In genomic region chr3:134308350-134308891, GRCh38 we compare ENCODE assay signal across 8 cellular contexts. TPM values are rescaled to one million over a fixed set of nuclear protein-coding genes. Genes with fewer than 3 reads are reported as not detected.
A peak's percentile ranks its signal among the peaks of the same experiment; 100 is the strongest.
DNase-seq lines count a peak whose midpoint lies in the region; ATAC-seq, FAIRE-seq and TF ChIP-seq lines count a peak whose summit lies in the region.

No MANE protein-coding gene starts in this region.

- no peak for TF ChIP-seq POLR2A in endothelial cell of umbilical vein (IDR thresholded peaks at IDR 0.05; ENCODE audit: low read depth, low read length)

- peak; percentile 80 for DNase-seq in NOMO-1 treated with DMSO at 0.1 percent for 48 hours (lab: John Stamatoyannopoulos, UW; ENCODE audit: unreplicated experiment)
- DNase-seq in activated CD8-positive, alpha-beta memory T cell treated with anti-CD3 and anti-CD28 coated beads, Interleukin-2, amount 50 U/mL, for 1 hour (ENCODE audit: extremely low read depth) = peak; percentile 19
- DNase-seq in endothelial cell of umbilical vein (ENCODE audit: low read depth, low spot score) = peak; percentile 84
- DNase-seq in stimulated activated CD8-positive, alpha-beta memory T cell treated with anti-CD3 and anti-CD28 coated beads, Interleukin-4, amount 100 ng/mL, for 1 hour (ENCODE audit: low read depth in 2 of 2, low spot score in 1 of 2) = peak; percentile 36 to 50

- H3K79me2 ChIP-seq in endothelial cell of umbilical vein (ENCODE audit: control insufficient read depth, insufficient read depth, low read length) = no peaks in the 10 kb centered on the region

- H3K27ac ChIP-seq in endothelial cell of umbilical vein (ENCODE audit: insufficient read depth, low read depth, low read length) (no peak overlapping the region), mucosa of rectum (ENCODE audit: low read depth in 2 of 2, low read length in 2 of 2) (peak overlapping the region; percentile 38 to 54)

- intact Hi-C loops in endothelial cell of umbilical vein (cut with micrococcal nuclease) = loop anchor here (1.0 kb wide), 6 partner anchors 70 to 184 kb away; no protein-coding TSS in a partner anchor

- BruUV-seq in endothelial cell of umbilical vein (replicated peaks; lab: Mats Ljungman, UMichigan) = no TSS peak

- TF ChIP-seq CTCF in GM12873 (IDR thresholded peaks at IDR 0.05; ENCODE audit: insufficient read depth, low read depth, low read length, missing control alignments) (peak; percentile 100), endothelial cell of umbilical vein (IDR thresholded peaks at IDR 0.05; ENCODE audit: extremely low read depth in 1 of 2, insufficient read depth in 1 of 2, low read depth in 1 of 2, low read length in 2 of 2) (peak; percentile 95 to 97)

- FAIRE-seq in endothelial cell of umbilical vein (lab: Jason Lieb, UNC) = peak; percentile 93

- H2AFZ ChIP-seq in endothelial cell of umbilical vein (ENCODE audit: low read depth, low read length) = peak overlapping the region; percentile 89

- POLR2A ChIA-PET in endothelial cell of umbilical vein (lab: Charles Lee) = interaction anchor here (1.5 kb wide), 1 partner anchor 66 kb away, joined by 4 read pairs; the partner anchor contains the start of gene AMOTL2

- H3K27me3 ChIP-seq in endothelial cell of umbilical vein (ENCODE audit: control insufficient read depth in 2 of 2, insufficient read depth in 2 of 2, low read length in 2 of 2) (peaks cover 0 to 6% of the 10 kb centered on the region in 2 experiments), mucosa of rectum (ENCODE audit: control insufficient read depth in 2 of 2, insufficient read depth in 2 of 2, low read length in 2 of 2) (peaks cover 0 to 2% of the 10 kb centered on the region in 2 donors)

- H3K4me2 ChIP-seq in endothelial cell of umbilical vein (ENCODE audit: insufficient read depth, low read length) = peak overlapping the region; percentile 4

- H3K4me1 ChIP-seq in endothelial cell of umbilical vein (ENCODE audit: control insufficient read depth, extremely low read depth, insufficient read depth, low read length) (peaks cover 3% of the 10 kb centered on the region), mucosa of rectum (ENCODE audit: control insufficient read depth in 2 of 2, insufficient read depth in 2 of 2, low read length in 2 of 2) (peaks cover 11 to 22% of the 10 kb centered on the region in 2 donors)

- H3K36me3 ChIP-seq in endothelial cell of umbilical vein (ENCODE audit: control insufficient read depth in 2 of 2, extremely low read depth in 1 of 2, insufficient read depth in 2 of 2, low read length in 2 of 2) = no peaks in the 10 kb centered on the region
- H3K36me3 ChIP-seq in mucosa of rectum (ENCODE audit: control insufficient read depth in 2 of 2, insufficient read depth in 2 of 2, low read length in 2 of 2) = no peaks in the 10 kb centered on the region

- CTCF ChIA-PET in endothelial cell of umbilical vein (lab: Charles Lee) = interaction anchor here (0.7 to 13.9 kb wide), 23 partner anchors 11 to 292 kb away, joined by 3 to 296 read pairs (median 4); partner anchors contain the start of genes AMOTL2, ANAPC13 and CEP63

- dilution Hi-C loops in endothelial cell of umbilical vein (cut with MboI; ENCODE audit: extremely low pct_ligation_motif_present, low sequenced_read_pairs) = no loop called here

- H4K20me1 ChIP-seq in endothelial cell of umbilical vein (replicated peaks; ENCODE audit: control insufficient read depth, extremely low read depth, insufficient read depth, low read length) = no peaks in the 10 kb centered on the region

- H3K4me3 ChIP-seq in endothelial cell of umbilical vein (replicated peaks in 1 of 3; ENCODE audit: insufficient read depth in 1 of 3, low read depth in 1 of 3, low read length in 3 of 3) = no peak overlapping the region
- H3K4me3 ChIP-seq in mucosa of rectum (ENCODE audit: low read length in 2 of 2) = peak overlapping the region in 1 of 2 donors; percentile 56

- ATAC-seq in HG03520 (IDR thresholded peaks at IDR 0.05; ENCODE audit: unreplicated experiment) = peak; percentile 58
- no peak for ATAC-seq in HG03521 (IDR thresholded peaks at IDR 0.05; ENCODE audit: unreplicated experiment)

- H3K9me3 ChIP-seq in endothelial cell of umbilical vein (replicated peaks; ENCODE audit: control insufficient read depth, insufficient read depth, low read length) (no peaks in the 10 kb centered on the region), mucosa of rectum (ENCODE audit: control insufficient read depth in 2 of 2, low read length in 2 of 2) (no peaks in the 10 kb centered on the region)

- no peaks in the 10 kb centered on the region for H3K9me1 ChIP-seq in endothelial cell of umbilical vein (replicated peaks; ENCODE audit: control insufficient read depth, extremely low read depth, insufficient read depth, low read length)

- H3K9ac ChIP-seq in endothelial cell of umbilical vein (replicated peaks; ENCODE audit: extremely low read depth, insufficient read depth, low read length) (no peak overlapping the region), mucosa of rectum (ENCODE audit: low read depth in 1 of 2, low read length in 2 of 2) (no peak overlapping the region)

TF ChIP-seq in endothelial cell of umbilical vein, 7 proteins besides CTCF, POLR2A, EP300 and RAD21:
- TF ChIP-seq MAX (IDR thresholded peaks at IDR 0.05; ENCODE audit: insufficient read depth, insufficient read length) = no peak
- TF ChIP-seq POLR2AphosphoS5 (IDR thresholded peaks at IDR 0.05; ENCODE audit: insufficient read depth, low read depth, low read length) = no peak
- no peak for TF ChIP-seq GATA2 (IDR thresholded peaks at IDR 0.05; ENCODE audit: insufficient read depth, insufficient read length, low read depth, low read length)
- no peak for TF ChIP-seq EZH2 (IDR thresholded peaks at IDR 0.05; ENCODE audit: borderline replicate concordance, low read depth, low read length, severe bottlenecking)
- TF ChIP-seq FOS (IDR thresholded peaks at IDR 0.05; ENCODE audit: borderline replicate concordance, insufficient read depth, low read length) = no peak
- TF ChIP-seq JUN (IDR thresholded peaks at IDR 0.05; ENCODE audit: borderline replicate concordance, insufficient read depth, insufficient read length, low read depth) = no peak
- no peak for TF ChIP-seq MYC (IDR thresholded peaks at IDR 0.05; ENCODE audit: low read depth, low read length)
TF ChIP-seq in endothelial cell of umbilical vein: peak in this region for 0.

RNA-seq across cellular contexts. Expression of gene RYK, which starts 57.8 kb away (rescaled TPM):
- 44.1 and 48.3 TPM in 2 replicates for total RNA-seq in endothelial cell of umbilical vein
- polyA plus RNA-seq in endothelial cell of umbilical vein = 23.7 and 23.8 TPM in 2 replicates
- polyA plus RNA-seq in endothelial cell of umbilical vein (2011; cell fraction: cytosol; rRNA removed) = 22.0 and 24.0 TPM in 2 replicates
- 56.8 and 63.2 TPM in 2 replicates for polyA plus RNA-seq in endothelial cell of umbilical vein (2011; cell fraction: nucleus; rRNA removed)
- 36.5 and 43.3 TPM in 2 replicates for polyA plus RNA-seq in endothelial cell of umbilical vein (2012)
- polyA minus RNA-seq in endothelial cell of umbilical vein = 57.2 and 67.2 TPM in 2 replicates
- polyA minus RNA-seq in endothelial cell of umbilical vein (2011; cell fraction: cytosol; rRNA and poly(A)+ RNA removed) = 29.9 TPM
- polyA minus RNA-seq in endothelial cell of umbilical vein (2011; cell fraction: nucleus; rRNA and poly(A)+ RNA removed) = 54.0 and 72.7 TPM in 2 replicates

Comparison
In these comparisons a context has a peak if more than half of its experiments do, and no peak if none do; other contexts are left out.
1. DNase-seq: peak in every context shown above with its lines; median percentile 84 in endothelial cell of umbilical vein; 80 in NOMO-1 treated with DMSO at 0.1 percent for 48 hours; 43 in stimulated activated CD8-positive, alpha-beta memory T cell treated with anti-CD3 and anti-CD28 coated beads, Interleukin-4, amount 100 ng/mL, for 1 hour; 19 in activated CD8-positive, alpha-beta memory T cell treated with anti-CD3 and anti-CD28 coated beads, Interleukin-2, amount 50 U/mL, for 1 hour.